Comparison of ENCODE assay signal across 8 cellular contexts in genomic region chr1:167454304-167454928, GRCh38.
DNase-seq lines count a peak whose midpoint lies in the region; ATAC-seq and TF ChIP-seq lines count a peak whose summit lies in the region.

No MANE protein-coding gene starts in this region.

- H3K9me3 ChIP-seq in heart right ventricle (no peaks in the 10 kb centered on the region), stomach (no peaks in the 10 kb centered on the region)

- H3K4me1 ChIP-seq in heart right ventricle = peaks cover 0 to 15% (median 9%) of the 10 kb centered on the region in 9 donors
- H3K4me1 ChIP-seq in stomach = peaks cover 4 to 20% (median 16%) of the 10 kb centered on the region in 4 donors

- TF ChIP-seq POLR2A in stomach (IDR thresholded peaks at IDR 0.05) = no peak

- TF ChIP-seq EP300 in stomach (IDR thresholded peaks at IDR 0.05) = no peak

- TF ChIP-seq CTCF in heart right ventricle (IDR thresholded peaks at IDR 0.05) = no peak
- TF ChIP-seq CTCF in stomach (IDR thresholded peaks at IDR 0.05) = no peak

- ATAC-seq in heart right ventricle (no peak), Right ventricle myocardium superior (ENCODE audit: poor library complexity) (no peak), GM18907 (IDR thresholded peaks at IDR 0.05; ENCODE audit: unreplicated experiment) (no peak), GM19452 (IDR thresholded peaks at IDR 0.05; ENCODE audit: unreplicated experiment) (no peak)

- 23 to 27% methylated on average over 21 of the region's 21 CpGs for WGBS in heart right ventricle, 2 donors
- WGBS in stomach, 5 donors = 25 to 32% (median 26%) methylated on average over 19 to 21 of the region's 21 CpGs

- H3K27me3 ChIP-seq in heart right ventricle (peaks cover 0 to 5% (median 0%) of the 10 kb centered on the region in 7 donors), stomach (no peaks in the 10 kb centered on the region)

- DNase-seq in heart right ventricle (no peak), Right ventricle myocardium superior (no peak), stomach (no peak), NCI-H748 (lab: John Stamatoyannopoulos, UW; ENCODE audit: unreplicated experiment) (no peak)
- peak; percentile 60 for DNase-seq in activated CD8-positive, alpha-beta memory T cell treated with anti-CD3 and anti-CD28 coated beads, Interleukin-2, amount 50 U/mL, for 48 hours

- H3K4me3 ChIP-seq in heart right ventricle (peak overlapping the region; percentile 61 to 97 (median 74)), iPS-11a (ENCODE audit: low read depth, low read length) (peak overlapping the region; percentile 60), stomach (peak overlapping the region; percentile 60 to 77 (median 72))

- intact Hi-C loops in heart right ventricle (cut with DNase I) = loop anchor here in 1 of 10 donors (5.0 kb wide), 1 partner anchor 78 kb away; no protein-coding TSS in a partner anchor
- intact Hi-C loops in Right ventricle myocardium superior (cut with DNase I) = loop anchor here (10.0 kb wide), 1 partner anchor 80 kb away; no protein-coding TSS in a partner anchor
- intact Hi-C loops in stomach (cut with DNase I; ENCODE audit: low total_unique reads) = no loop called here

- H3K27ac ChIP-seq in heart right ventricle (peak overlapping the region; percentile 67 to 92 (median 85)), stomach (peak overlapping the region; percentile 76 to 89 (median 86))

- no peaks in the 10 kb centered on the region for H3K36me3 ChIP-seq in heart right ventricle
- no peaks in the 10 kb centered on the region for H3K36me3 ChIP-seq in stomach
